Comparison of ENCODE assay signal across 13 cellular contexts in genomic region chr12:113860950-113861349, GRCh38.
A peak's percentile ranks its signal among the peaks of the same experiment; 100 is the strongest.
DNase-seq lines count a peak whose midpoint lies in the region; ATAC-seq, FAIRE-seq and TF ChIP-seq lines count a peak whose summit lies in the region.
"Had no signal": no experiment of that assay in that cellular context is flagged by ENCODE, and none has a peak within 500 bp of the region (broad histone marks: within the 10 kb centered on the region; RNA-seq: fewer than 3 reads in every experiment).

No MANE protein-coding gene starts in this region.

- FAIRE-seq in small intestine (lab: Jason Lieb, UNC): no peak

- DNase-seq in ACHN (peak; percentile 86), HL-60 (ENCODE audit: low read depth in 1 of 2, low spot score in 1 of 2) (peak; percentile 92 to 96), SKM-1 (lab: John Stamatoyannopoulos, UW; ENCODE audit: unreplicated experiment) (peak; percentile 3), glomerular visceral epithelial cell (ENCODE audit: extremely low spot score) (peak; percentile 74), small intestine (no peak), right atrium auricular region (ENCODE audit: low spot score) (no peak), glutamatergic neuron (no peak)
- DNase-seq: activated naive CD4-positive, alpha-beta T cell treated with Interleukin-2 at 50 U/mL for 16 hours; NCI-H510A treated with DMSO at 0.1 percent for 48 hours; stimulated activated CD4-positive, alpha-beta T cell treated with anti-CD3 and anti-CD28 coated beads, Interleukin-4, amount 100 ng/mL, for 24 hours had no signal

- no peak overlapping the region for H3K27ac Mint-ChIP-seq in glutamatergic neuron (ENCODE audit: unreplicated experiment)
- H3K27ac Mint-ChIP-seq: type B pancreatic cell had no signal

- H3K9me3 Mint-ChIP-seq in glutamatergic neuron (ENCODE audit: unreplicated experiment): peaks cover 3% of the 10 kb centered on the region
- H3K9me3 Mint-ChIP-seq: type B pancreatic cell had no signal

- ATAC-seq in HG02870 (IDR thresholded peaks at IDR 0.05; ENCODE audit: unreplicated experiment): no peak

- no peaks in the 10 kb centered on the region for H3K36me3 Mint-ChIP-seq in glutamatergic neuron (ENCODE audit: unreplicated experiment)

- peak overlapping the region; percentile 3; the same call in 1 of the 2 replicates for H3K4me3 ChIP-seq in HL-60 (replicated peaks; ENCODE audit: insufficient read depth, low read length)
- H3K4me3 ChIP-seq in small intestine (ENCODE audit: low read depth in 1 of 2, low read length in 2 of 2): no peak overlapping the region
- no peak overlapping the region for H3K4me3 ChIP-seq in right atrium auricular region

- peaks cover 16% of the 10 kb centered on the region for H3K27me3 Mint-ChIP-seq in glutamatergic neuron (ENCODE audit: unreplicated experiment)
- H3K27me3 Mint-ChIP-seq: type B pancreatic cell had no signal

- TF ChIP-seq CTCF in HL-60 (IDR thresholded peaks at IDR 0.05; ENCODE audit: insufficient read depth, low read length) (no peak), right atrium auricular region (IDR thresholded peaks at IDR 0.05) (no peak), glutamatergic neuron (IDR thresholded peaks at IDR 0.05; ENCODE audit: partially characterized antibody, unreplicated experiment) (no peak)

- peaks cover 0 to 3% of the 10 kb centered on the region in 2 donors for H3K36me3 ChIP-seq in small intestine (ENCODE audit: control insufficient read depth in 2 of 2, insufficient read depth in 2 of 2, low read length in 2 of 2)
- peaks cover 17% of the 10 kb centered on the region for H3K36me3 ChIP-seq in right atrium auricular region

- peaks cover 43% of the 10 kb centered on the region for H3K4me1 Mint-ChIP-seq in glutamatergic neuron (ENCODE audit: low read depth, unreplicated experiment)

- H3K4me3 Mint-ChIP-seq in glutamatergic neuron (ENCODE audit: unreplicated experiment): no peak overlapping the region
- H3K4me3 Mint-ChIP-seq: type B pancreatic cell had no signal

- 87 to 92% (median 90%) methylated on average over 7 of the region's 7 CpGs for WGBS in small intestine, 3 donors

- H3K27ac ChIP-seq in HL-60 (replicated peaks) (peak overlapping the region; percentile 89), small intestine (ENCODE audit: low read depth in 1 of 2, low read length in 1 of 2) (no peak overlapping the region), right atrium auricular region (no peak overlapping the region)
- H3K27ac ChIP-seq: VCaP had no signal

- in situ Hi-C loops in ACHN (cut with HindIII; ENCODE audit: low pct_ligation_motif_present, low pct_unique_long_range_greater_than_20kb, low sequenced_read_pairs): no loop called here

- H3K4me1 ChIP-seq in small intestine (ENCODE audit: control insufficient read depth in 2 of 2, insufficient read depth in 1 of 2, low read depth in 1 of 2, low read length in 1 of 2) (peaks cover 0 to 2% of the 10 kb centered on the region in 2 donors), right atrium auricular region (peaks cover 0 to 6% of the 10 kb centered on the region in 2 donors)

- H3K9me3 ChIP-seq in small intestine (ENCODE audit: control insufficient read depth, low read depth) (no peaks in the 10 kb centered on the region), right atrium auricular region (no peaks in the 10 kb centered on the region)

- H3K27me3 ChIP-seq in HL-60 (ENCODE audit: insufficient read depth, poor library complexity, severe bottlenecking): no peaks in the 10 kb centered on the region
- no peaks in the 10 kb centered on the region for H3K27me3 ChIP-seq in small intestine (ENCODE audit: control insufficient read depth in 2 of 2, insufficient read depth in 2 of 2, low read length in 2 of 2)
- no peaks in the 10 kb centered on the region for H3K27me3 ChIP-seq in right atrium auricular region

Comparison
In these comparisons a context has a peak if more than half of its experiments do, and no peak if none do; other contexts are left out.
1. DNase-seq: peak in ACHN (single experiment), HL-60 (2 of 2), SKM-1 (single experiment) and glomerular visceral epithelial cell (single experiment); none in small intestine (single experiment), right atrium auricular region (single experiment) and glutamatergic neuron (single experiment).